ENCODE assay signal across 1 cellular context in genomic region chr10:124227306-124228016, GRCh38.
A peak's percentile ranks its signal among the peaks of the same experiment; 100 is the strongest.
TF ChIP-seq lines count a peak whose summit lies in the region.

No MANE protein-coding gene starts in this region.

TF ChIP-seq in neural cell, 6 proteins besides CTCF, POLR2A, EP300 and RAD21 (continued from another document):
- peak; percentile 52 for TF ChIP-seq REST (IDR thresholded peaks at IDR 0.05; ENCODE audit: borderline replicate concordance)
- TF ChIP-seq EZH2 (IDR thresholded peaks at IDR 0.05; ENCODE audit: borderline replicate concordance, insufficient read depth, low read length, poor library complexity, severe bottlenecking): no peak
